ENCODE assay signal across 10 cellular contexts in the genomic region with DNA sequence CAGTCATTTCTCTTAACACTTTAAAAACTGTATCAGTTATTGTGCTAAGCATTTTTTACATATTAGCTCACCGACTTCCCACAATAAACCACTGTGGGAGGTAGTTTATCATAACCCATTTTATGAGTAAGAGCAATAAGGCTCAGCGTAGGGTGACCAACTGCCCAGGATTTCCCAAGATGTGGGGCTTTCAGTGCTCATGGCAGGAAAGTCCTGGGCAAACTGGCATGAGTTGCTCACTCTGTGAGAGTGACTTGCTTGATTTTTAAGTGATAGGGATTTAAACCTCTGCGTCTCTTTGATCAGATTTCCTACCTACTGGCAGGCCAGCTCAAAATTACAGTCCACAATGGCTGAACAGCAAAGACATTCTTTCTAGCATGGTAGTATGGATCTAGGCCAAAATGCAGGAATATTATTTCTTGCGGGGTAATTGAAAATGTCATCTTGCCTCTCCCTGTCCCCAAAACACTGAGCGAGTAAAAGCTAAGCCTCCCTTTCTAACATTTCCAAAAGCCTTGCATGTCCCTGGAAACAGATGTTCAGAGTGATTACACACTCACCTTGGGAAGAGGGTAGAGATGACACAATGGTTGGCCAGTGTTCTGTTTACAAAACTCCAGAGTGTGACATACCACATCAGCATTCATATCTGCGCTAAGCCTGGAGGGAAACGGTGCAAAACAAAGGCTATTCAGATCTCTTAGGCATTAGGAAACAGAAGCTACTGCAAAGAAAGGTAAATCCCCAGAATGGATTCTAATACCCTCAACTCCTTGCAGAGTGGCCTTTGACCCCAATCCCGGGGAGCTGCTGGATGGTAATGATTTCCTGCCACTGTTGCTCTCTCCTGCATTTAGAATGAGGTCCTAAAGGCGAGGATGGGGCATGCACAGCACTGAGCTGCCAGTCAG.
A peak's percentile ranks its signal among the peaks of the same experiment; 100 is the strongest.
DNase-seq lines count a peak whose midpoint lies in the region; ATAC-seq, FAIRE-seq and TF ChIP-seq lines count a peak whose summit lies in the region.
"Had no signal": no experiment of that assay in that cellular context is flagged by ENCODE, and none has a peak within 500 bp of the region (broad histone marks: within the 10 kb centered on the region; RNA-seq: fewer than 3 reads in every experiment).

No MANE protein-coding gene starts in this region.

- H3K27me3 Mint-ChIP-seq in glutamatergic neuron (ENCODE audit: unreplicated experiment), result no peaks in the 10 kb centered on the region

- DNase-seq in DMS 273 (lab: John Stamatoyannopoulos, UW; ENCODE audit: unreplicated experiment) (peak; percentile 45), DMS 273 treated with DMSO at 0.1 percent for 48 hours (lab: John Stamatoyannopoulos, UW) (no peak), SHP77 (lab: John Stamatoyannopoulos, UW) (peak; percentile 11 to 47), small intestine (peak; percentile 48), WERI-Rb-1 (no peak), glutamatergic neuron (no peak)
- DNase-seq: stimulated activated CD4-positive, alpha-beta T cell treated with anti-CD3 and anti-CD28 coated beads, Interleukin-12 subunit alpha, Interleukin-12 subunit beta, amount 100 ng/mL, for 4 hours had no signal

- H3K9me3 ChIP-seq in gastroesophageal sphincter (no peaks in the 10 kb centered on the region), small intestine (ENCODE audit: control insufficient read depth, low read depth) (no peaks in the 10 kb centered on the region), WERI-Rb-1 (ENCODE audit: severe bottlenecking) (no peaks in the 10 kb centered on the region)

- 58 to 61% methylated on average over 5 to 8 of the region's 9 CpGs for WGBS in gastroesophageal sphincter (ENCODE audit: low coverage in 1 of 2), 2 donors
- 46 to 65% (median 52%) methylated on average over 9 of the region's 9 CpGs for WGBS in small intestine, 3 donors

- no peak for TF ChIP-seq EP300 in gastroesophageal sphincter (IDR thresholded peaks at IDR 0.05)

- no peak overlapping the region for H3K4me3 ChIP-seq in gastroesophageal sphincter
- no peak overlapping the region for H3K4me3 ChIP-seq in small intestine (ENCODE audit: low read depth in 1 of 2, low read length in 2 of 2)
- H3K4me3 ChIP-seq in WERI-Rb-1 (ENCODE audit: low read depth, low read length), result no peak overlapping the region

- H3K4me3 Mint-ChIP-seq in glutamatergic neuron (ENCODE audit: unreplicated experiment), result no peak overlapping the region

- peaks cover 0 to 3% (median 0%) of the 10 kb centered on the region in 3 donors for H3K4me1 ChIP-seq in gastroesophageal sphincter
- peaks cover 6 to 7% of the 10 kb centered on the region in 2 donors for H3K4me1 ChIP-seq in small intestine (ENCODE audit: control insufficient read depth in 2 of 2, insufficient read depth in 1 of 2, low read depth in 1 of 2, low read length in 1 of 2)

- H3K27me3 ChIP-seq in gastroesophageal sphincter (no peaks in the 10 kb centered on the region), small intestine (ENCODE audit: control insufficient read depth in 2 of 2, insufficient read depth in 2 of 2, low read length in 2 of 2) (no peaks in the 10 kb centered on the region), WERI-Rb-1 (ENCODE audit: insufficient read depth, low read depth, severe bottlenecking) (no peaks in the 10 kb centered on the region)

- ATAC-seq in gastroesophageal sphincter (peak; percentile 48), GM21786 (IDR thresholded peaks at IDR 0.05; ENCODE audit: unreplicated experiment) (no peak)

- no peaks in the 10 kb centered on the region for H3K9me3 Mint-ChIP-seq in glutamatergic neuron (ENCODE audit: unreplicated experiment)

- no peak for TF ChIP-seq CTCF in gastroesophageal sphincter (IDR thresholded peaks at IDR 0.05)
- TF ChIP-seq CTCF in WERI-Rb-1 (IDR thresholded peaks at IDR 0.05; ENCODE audit: low read depth, low read length), result no peak
- no peak for TF ChIP-seq CTCF in glutamatergic neuron (IDR thresholded peaks at IDR 0.05; ENCODE audit: partially characterized antibody, unreplicated experiment)

- no peaks in the 10 kb centered on the region for H3K36me3 ChIP-seq in gastroesophageal sphincter
- H3K36me3 ChIP-seq in small intestine (ENCODE audit: control insufficient read depth in 2 of 2, insufficient read depth in 2 of 2, low read length in 2 of 2), result peaks cover 0 to 2% of the 10 kb centered on the region in 2 donors
- H3K36me3 ChIP-seq in WERI-Rb-1, result no peaks in the 10 kb centered on the region

- H3K27ac ChIP-seq in gastroesophageal sphincter (no peak overlapping the region), small intestine (ENCODE audit: low read depth in 1 of 2, low read length in 1 of 2) (no peak overlapping the region), WERI-Rb-1 (no peak overlapping the region)
- H3K27ac ChIP-seq: 22Rv1 had no signal

- TF ChIP-seq POLR2A in gastroesophageal sphincter (IDR thresholded peaks at IDR 0.05), result no peak

- peaks cover 18% of the 10 kb centered on the region for H3K4me1 Mint-ChIP-seq in glutamatergic neuron (ENCODE audit: low read depth, unreplicated experiment)

- H3K36me3 Mint-ChIP-seq in glutamatergic neuron (ENCODE audit: unreplicated experiment), result no peaks in the 10 kb centered on the region

- FAIRE-seq in small intestine (lab: Jason Lieb, UNC), result no peak

- H3K27ac Mint-ChIP-seq in glutamatergic neuron (ENCODE audit: unreplicated experiment), result no peak overlapping the region

Comparison
In these comparisons a context has a peak if more than half of its experiments do, and no peak if none do; other contexts are left out.
1. DNase-seq: peak in DMS 273 (single experiment), SHP77 (2 of 2) and small intestine (single experiment); none in DMS 273 treated with DMSO at 0.1 percent for 48 hours (single experiment), WERI-Rb-1 (single experiment) and glutamatergic neuron (single experiment).